Comparison of ENCODE assay signal across 22 cellular contexts in the genomic region with DNA sequence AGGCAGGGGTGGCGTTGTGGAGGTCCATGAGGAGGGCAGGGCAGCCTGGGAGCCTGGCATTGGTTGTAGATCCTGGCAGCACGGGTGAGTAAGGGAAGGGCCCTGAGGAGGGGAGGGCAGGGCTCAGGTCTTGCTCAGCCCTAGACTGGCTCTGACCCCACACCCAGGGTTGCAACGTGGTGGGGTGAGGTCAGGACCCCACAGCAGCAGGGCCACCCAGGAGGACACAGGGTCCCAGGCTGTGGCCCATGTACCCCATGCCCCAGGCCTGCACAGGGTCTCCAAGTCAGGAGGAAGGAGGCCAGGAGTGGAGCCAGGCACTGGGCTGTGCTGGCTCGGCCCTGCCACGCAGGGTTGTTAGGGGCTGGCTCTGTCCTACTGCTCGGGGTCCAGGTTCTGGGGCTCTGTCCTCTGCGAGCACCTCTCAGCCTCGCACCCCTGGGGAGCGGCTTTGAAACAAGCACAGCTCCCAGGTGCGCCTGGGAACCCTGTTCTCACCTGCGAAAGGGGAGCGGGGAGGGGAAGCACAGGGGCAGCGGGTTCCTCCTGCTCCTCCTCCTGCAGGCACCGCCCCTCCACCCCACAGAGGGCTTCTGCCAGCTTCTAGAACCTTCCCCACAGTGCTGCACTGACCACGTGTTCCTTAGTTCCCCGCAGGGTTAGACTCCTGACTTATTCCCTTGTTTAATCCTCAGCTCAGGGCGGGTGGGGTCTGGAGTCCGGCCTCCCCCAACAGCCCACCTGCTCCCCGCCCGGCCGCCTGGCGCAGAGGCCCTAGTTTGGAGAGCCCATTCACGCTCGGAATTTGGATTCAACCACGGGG. TPM values are rescaled to one million over a fixed set of nuclear protein-coding genes. Genes with fewer than 3 reads are reported as not detected.
A peak's percentile ranks its signal among the peaks of the same experiment; 100 is the strongest.
DNase-seq lines count a peak whose midpoint lies in the region; ATAC-seq, FAIRE-seq and TF ChIP-seq lines count a peak whose summit lies in the region.
"Had no signal": no experiment of that assay in that cellular context is flagged by ENCODE, and none has a peak within 500 bp of the region (broad histone marks: within the 10 kb centered on the region; RNA-seq: fewer than 3 reads in every experiment).

No MANE protein-coding gene starts in this region.

- H3K27me3 ChIP-seq in BLaER1 (no peaks in the 10 kb centered on the region), left ventricle myocardium inferior (ENCODE audit: low read depth) (no peaks in the 10 kb centered on the region), pancreas (no peaks in the 10 kb centered on the region)
- H3K27me3 ChIP-seq: Peyer's patch had no signal

- DNase-seq in activated CD8-positive, alpha-beta memory T cell treated with anti-CD3 and anti-CD28 coated beads, Interleukin-2, amount 50 U/mL, for 48 hours = peak; percentile 38
- DNase-seq in left ventricle myocardium inferior (peak; percentile 9), pancreas (peak in 2 of 6 donors; percentile 9 to 67), glomerular visceral epithelial cell (ENCODE audit: extremely low spot score) (no peak)
- DNase-seq in effector memory CD8-positive, alpha-beta T cell = no peak
- DNase-seq in stimulated activated naive CD4-positive, alpha-beta T cell treated with Interleukin-2 at 50 U/mL for 16 hours (lab: John Stamatoyannopoulos, UW) = no peak
- DNase-seq: ACHN; activated gamma-delta T cell treated with Interleukin-2 at 50 U/mL for 16 hours; MM.1S; NCI-H2081; NCI-H748 treated with DMSO at 0.1 percent for 48 hours; nephron progenitor cell; stimulated activated CD4-positive, alpha-beta T cell treated with anti-CD3 and anti-CD28 coated beads, Interleukin-4, amount 100 ng/mL, for 4 hours had no signal

- no peak overlapping the region for H3K9ac ChIP-seq in BLaER1

- peaks cover 20% of the 10 kb centered on the region for H3K4me1 ChIP-seq in BLaER1
- H3K4me1 ChIP-seq in left ventricle myocardium inferior = peaks cover 18% of the 10 kb centered on the region
- peaks cover 0 to 12% (median 0%) of the 10 kb centered on the region in 3 donors for H3K4me1 ChIP-seq in pancreas
- H3K4me1 ChIP-seq: Peyer's patch had no signal

- H3K27ac Mint-ChIP-seq in effector memory CD8-positive, alpha-beta T cell = no peak overlapping the region
- H3K27ac Mint-ChIP-seq: nephron progenitor cell, T-cell had no signal

- H3K4me3 Mint-ChIP-seq in effector memory CD8-positive, alpha-beta T cell = no peak overlapping the region
- H3K4me3 Mint-ChIP-seq: CD8-positive, alpha-beta memory T cell; nephron progenitor cell; T-cell had no signal

- no peak overlapping the region for H3K4me3 ChIP-seq in BLaER1
- no peak overlapping the region for H3K4me3 ChIP-seq in left ventricle myocardium inferior
- no peak overlapping the region for H3K4me3 ChIP-seq in pancreas
- H3K4me3 ChIP-seq: lung, Peyer's patch had no signal

- FAIRE-seq in pancreas (lab: Jason Lieb, UNC) = no peak
- FAIRE-seq: astrocyte, urothelium cell line had no signal

- no peak for TF ChIP-seq CTCF in left ventricle myocardium inferior (IDR thresholded peaks at IDR 0.05; ENCODE audit: borderline replicate concordance)
- no peak for TF ChIP-seq CTCF in pancreas (IDR thresholded peaks at IDR 0.05)

- 89 to 92% methylated on average over 24 to 25 of the region's 25 CpGs for WGBS in pancreas, 2 donors

- no peaks in the 10 kb centered on the region for H3K27me3 Mint-ChIP-seq in effector memory CD8-positive, alpha-beta T cell
- H3K27me3 Mint-ChIP-seq: CD8-positive, alpha-beta memory T cell; T-cell had no signal

- H3K9me3 Mint-ChIP-seq in effector memory CD8-positive, alpha-beta T cell = no peaks in the 10 kb centered on the region
- H3K9me3 Mint-ChIP-seq: CD8-positive, alpha-beta memory T cell; nephron progenitor cell had no signal

- peak overlapping the region; percentile 13; the same call in 1 of the 2 replicates for H3K27ac ChIP-seq in BLaER1
- H3K27ac ChIP-seq in left ventricle myocardium inferior (replicated peaks) = peak overlapping the region; percentile 75
- H3K27ac ChIP-seq in pancreas = no peak overlapping the region
- H3K27ac ChIP-seq: Peyer's patch had no signal

- no peaks in the 10 kb centered on the region for H4K20me1 ChIP-seq in BLaER1

- intact Hi-C loops in left ventricle myocardium inferior (cut with micrococcal nuclease) (no loop called here), pancreas (cut with DNase I) (no loop called here)

- no peak overlapping the region for H3K4me2 ChIP-seq in BLaER1

- H3K36me3 Mint-ChIP-seq in effector memory CD8-positive, alpha-beta T cell (ENCODE audit: insufficient read depth) = no peaks in the 10 kb centered on the region
- H3K36me3 Mint-ChIP-seq: CD8-positive, alpha-beta memory T cell had no signal

- H3K9me3 ChIP-seq in BLaER1 = 0 out of 2 replicates have a peak, but pooled peaks cover 4% of the 10 kb centered on the region
- peaks cover 13% of the 10 kb centered on the region for H3K9me3 ChIP-seq in left ventricle myocardium inferior (replicated peaks)
- no peaks in the 10 kb centered on the region for H3K9me3 ChIP-seq in pancreas
- H3K9me3 ChIP-seq: Peyer's patch had no signal

- peaks cover 0 to 3% of the 10 kb centered on the region in 2 donors for H3K4me1 Mint-ChIP-seq in effector memory CD8-positive, alpha-beta T cell (ENCODE audit: low read depth in 2 of 2)
- H3K4me1 Mint-ChIP-seq: CD8-positive, alpha-beta memory T cell; T-cell had no signal

- ATAC-seq in pancreas = peak; percentile 15 to 33 (median 29)
- ATAC-seq in effector memory CD8-positive, alpha-beta T cell (replicated peaks) = no peak
- no peak for ATAC-seq in GM21360 (IDR thresholded peaks at IDR 0.05; ENCODE audit: unreplicated experiment)
- ATAC-seq: sciatic nerve, T-cell had no signal

- H3K36me3 ChIP-seq in BLaER1 (no peaks in the 10 kb centered on the region), left ventricle myocardium inferior (no peaks in the 10 kb centered on the region), pancreas (no peaks in the 10 kb centered on the region)
- H3K36me3 ChIP-seq: Peyer's patch had no signal

RNA-seq across cellular contexts. Expression of gene MSANTD1, which starts 20.4 kb away (rescaled TPM):
- total RNA-seq in left ventricle myocardium inferior (0.44 TPM), pancreas (1 to 10 TPM in 2 of 6 donors, under 1 TPM in 4; 0.54 to 1.6 (median 0.88) TPM)
- 1 to 10 TPM; 1.3 to 2.9 TPM for polyA plus RNA-seq in pancreas
- polyA plus RNA-seq: CD8-positive, alpha-beta memory T cell had no signal

RNA-seq across cellular contexts. Expression of gene RGS12, which starts 23.5 kb away (rescaled TPM):
- total RNA-seq in left ventricle myocardium inferior (13.4 TPM), pancreas (10 to 100 TPM in 2 of 6 donors, 1 to 10 TPM in 4; 4.6 to 19.4 (median 8.3) TPM)
- 10 to 100 TPM; 21.3 to 21.6 TPM for polyA plus RNA-seq in pancreas

Comparison
In these comparisons a context has a peak if more than half of its experiments do, and no peak if none do; other contexts are left out.
1. H3K27ac ChIP-seq: peak in BLaER1 (single experiment) and left ventricle myocardium inferior (single experiment); none in pancreas (0 of 4).
2. DNase-seq: peak in activated CD8-positive, alpha-beta memory T cell treated with anti-CD3 and anti-CD28 coated beads, Interleukin-2, amount 50 U/mL, for 48 hours (single experiment) and left ventricle myocardium inferior (single experiment); none in glomerular visceral epithelial cell (single experiment), effector memory CD8-positive, alpha-beta T cell (0 of 3) and stimulated activated naive CD4-positive, alpha-beta T cell treated with Interleukin-2 at 50 U/mL for 16 hours (single experiment).
3. ATAC-seq: peak in pancreas (4 of 4); none in effector memory CD8-positive, alpha-beta T cell (single experiment) and GM21360 (single experiment).